In genomic region chr2:157363612-157364101, GRCh38 we compare ENCODE assay signal across 10 cellular contexts. TPM values are rescaled to one million over a fixed set of nuclear protein-coding genes. Genes with fewer than 3 reads are reported as not detected.
DNase-seq lines count a peak whose midpoint lies in the region; ATAC-seq and TF ChIP-seq lines count a peak whose summit lies in the region.
"Had no signal": no experiment of that assay in that cellular context is flagged by ENCODE, and none has a peak within 500 bp of the region (broad histone marks: within the 10 kb centered on the region; RNA-seq: fewer than 3 reads in every experiment).

No MANE protein-coding gene starts in this region.

- peak; percentile 50 for DNase-seq in myocyte (ENCODE audit: low read depth)
- DNase-seq in SW480 (ENCODE audit: low spot score): no peak
- no peak for DNase-seq in iPS-NIHi7 (ENCODE audit: extremely low spot score)
- no peak for DNase-seq in WERI-Rb-1
- no peak for DNase-seq in activated CD4-positive, alpha-beta T cell treated with anti-CD3 and anti-CD28 coated beads for 4 hours
- DNase-seq: mesendoderm had no signal

- H3K27ac ChIP-seq in WERI-Rb-1: no peak overlapping the region
- H3K27ac ChIP-seq: HL-60 had no signal

- no peak overlapping the region for H3K4me3 ChIP-seq in WERI-Rb-1 (ENCODE audit: low read depth, low read length)

- H3K27me3 ChIP-seq in WERI-Rb-1 (ENCODE audit: insufficient read depth, low read depth, severe bottlenecking): no peaks in the 10 kb centered on the region

- TF ChIP-seq CTCF in WERI-Rb-1 (IDR thresholded peaks at IDR 0.05; ENCODE audit: low read depth, low read length): no peak

- peak; percentile 65 for ATAC-seq in GM18861 (IDR thresholded peaks at IDR 0.05; ENCODE audit: unreplicated experiment)
- peak; percentile 39 for ATAC-seq in GM21786 (IDR thresholded peaks at IDR 0.05; ENCODE audit: unreplicated experiment)
- peak; percentile 41 for ATAC-seq in HG03575 (IDR thresholded peaks at IDR 0.05; ENCODE audit: extremely low read depth, insufficient number of reproducible peaks, low FRiP score, unreplicated experiment)

- no peaks in the 10 kb centered on the region for H3K36me3 ChIP-seq in WERI-Rb-1

- peaks cover 6% of the 10 kb centered on the region for H3K9me3 ChIP-seq in WERI-Rb-1 (ENCODE audit: severe bottlenecking)

RNA-seq across cellular contexts. Expression of gene ERMN, which starts 38.0 kb away (rescaled TPM):
- total RNA-seq in myocyte: 0.62 and 0.78 TPM in 2 replicates
- polyA plus RNA-seq in myocyte (2012): 0.19 TPM
